22 cellular contexts compared by ENCODE assay signal in genomic region chr2:178219247-178219646, GRCh38.
"Had no signal": no experiment of that assay in that cellular context is flagged by ENCODE, and none has a peak within 500 bp of the region (broad histone marks: within the 10 kb centered on the region; RNA-seq: fewer than 3 reads in every experiment).

No MANE protein-coding gene starts in this region.

- H3K27ac ChIP-seq: colonic mucosa, esophagus squamous epithelium, gastroesophageal sphincter, left ventricle myocardium inferior, neutrophil, sigmoid colon, skin epidermis, testis, transverse colon had no signal

- H3K36me3 ChIP-seq: colonic mucosa, esophagus squamous epithelium, gastroesophageal sphincter, left ventricle myocardium inferior, neutrophil, sigmoid colon, transverse colon had no signal

- H3K4me3 ChIP-seq: colonic mucosa, esophagus squamous epithelium, gastroesophageal sphincter, left ventricle myocardium inferior, lung, mucosa of descending colon, sigmoid colon, skin epidermis, testis, transverse colon had no signal

- H3K4me1 Mint-ChIP-seq: naive thymus-derived CD8-positive, alpha-beta T cell; stimulated activated naive B cell treated with anti-CD40 and anti-IgM and Interleukin-4, amounts not matched to agents 10 μg/mL and 1 μg/mL and 100 μg/mL, for 72 hours; stimulated activated naive CD8-positive, alpha-beta T cell treated with anti-CD3 and anti-CD28 coated beads, Interleukin-15, amount 100 ng/mL, for 72 hours had no signal

- H3K27ac Mint-ChIP-seq: naive thymus-derived CD8-positive, alpha-beta T cell; stimulated activated naive B cell treated with anti-CD40 and anti-IgM and Interleukin-4, amounts not matched to agents 10 μg/mL and 1 μg/mL and 100 μg/mL, for 72 hours; stimulated activated naive CD8-positive, alpha-beta T cell treated with anti-CD3 and anti-CD28 coated beads, Interleukin-15, amount 100 ng/mL, for 72 hours had no signal

- H3K36me3 Mint-ChIP-seq: stimulated activated naive B cell treated with anti-CD40 and anti-IgM and Interleukin-4, amounts not matched to agents 10 μg/mL and 1 μg/mL and 100 μg/mL, for 72 hours had no signal

- DNase-seq: colonic mucosa; dermis blood vessel endothelial cell; esophagus squamous epithelium; foreskin fibroblast; glutamatergic neuron; kidney; left cardiac atrium; left ventricle myocardium inferior; mucosa of descending colon; naive thymus-derived CD8-positive, alpha-beta T cell; posterior cingulate gyrus; sigmoid colon; stimulated activated CD4-positive, alpha-beta T cell treated with anti-CD3 and anti-CD28 coated beads, Interleukin-2, amount 100 ng/mL, for 24 hours; stimulated activated CD4-positive, alpha-beta T cell treated with anti-CD3 and anti-CD28 coated beads, Interleukin-4, amount 100 ng/mL, for 4 hours; stimulated activated naive B cell treated with anti-CD40 and anti-IgM and Interleukin-4, amounts not matched to agents 10 μg/mL and 1 μg/mL and 100 μg/mL, for 72 hours; stimulated activated naive CD8-positive, alpha-beta T cell treated with anti-CD3 and anti-CD28 coated beads, Interleukin-15, amount 100 ng/mL, for 72 hours; testis; transverse colon had no signal

- H3K4me3 Mint-ChIP-seq: naive thymus-derived CD8-positive, alpha-beta T cell; stimulated activated naive B cell treated with anti-CD40 and anti-IgM and Interleukin-4, amounts not matched to agents 10 μg/mL and 1 μg/mL and 100 μg/mL, for 72 hours; stimulated activated naive CD8-positive, alpha-beta T cell treated with anti-CD3 and anti-CD28 coated beads, Interleukin-15, amount 100 ng/mL, for 72 hours had no signal

- H3K9me3 ChIP-seq: colonic mucosa, esophagus squamous epithelium, gastroesophageal sphincter, left ventricle myocardium inferior, mucosa of descending colon, neutrophil, sigmoid colon, testis, transverse colon had no signal

- H3K4me1 ChIP-seq: colonic mucosa, esophagus squamous epithelium, gastroesophageal sphincter, left ventricle myocardium inferior, sigmoid colon, testis, transverse colon had no signal

- H3K9me3 Mint-ChIP-seq: stimulated activated naive CD8-positive, alpha-beta T cell treated with anti-CD3 and anti-CD28 coated beads, Interleukin-15, amount 100 ng/mL, for 72 hours had no signal

- H3K27me3 ChIP-seq: colonic mucosa, esophagus squamous epithelium, gastroesophageal sphincter, sigmoid colon, testis, transverse colon had no signal

- ATAC-seq: gastroesophageal sphincter; left cardiac atrium; mucosa of descending colon; naive thymus-derived CD8-positive, alpha-beta T cell; stimulated activated naive B cell treated with anti-CD40 and anti-IgM and Interleukin-4, amounts not matched to agents 10 μg/mL and 1 μg/mL and 100 μg/mL, for 72 hours; stimulated activated naive CD8-positive, alpha-beta T cell treated with anti-CD3 and anti-CD28 coated beads, Interleukin-15, amount 100 ng/mL, for 72 hours had no signal
